ENCODE assay signal across 27 cellular contexts in genomic region chr1:240607006-240607405, GRCh38. TPM values are rescaled to one million over a fixed set of nuclear protein-coding genes. Genes with fewer than 3 reads are reported as not detected.
"Had no signal": no experiment of that assay in that cellular context is flagged by ENCODE, and none has a peak within 500 bp of the region (broad histone marks: within the 10 kb centered on the region; RNA-seq: fewer than 3 reads in every experiment).

No MANE protein-coding gene starts in this region.

- H3K4me3 Mint-ChIP-seq: endodermal cell; naive thymus-derived CD4-positive, alpha-beta T cell; nephron progenitor cell; stimulated activated memory B cell treated with anti-CD40 and anti-IgM and Interleukin-4, amounts not matched to agents 10 μg/mL and 1 μg/mL and 100 μg/mL, for 72 hours; stimulated activated naive CD8-positive, alpha-beta T cell treated with anti-CD3 and anti-CD28 coated beads, Interleukin-15, Interleukin-2, amounts not matched to agents 100 ng/mL and 50 ng/mL, for 24 hours had no signal

- H3K9ac ChIP-seq: parathyroid adenoma had no signal

- H3K9me3 ChIP-seq: prostate gland, spleen, tibial artery, upper lobe of right lung, vagina had no signal

- H3K27ac ChIP-seq: hepatocyte, parathyroid adenoma, prostate gland, spleen, tibial artery, upper lobe of right lung, vagina had no signal

- H3K4me2 ChIP-seq: hepatocyte had no signal

- H3K27me3 ChIP-seq: vagina had no signal

- H3K4me1 ChIP-seq: parathyroid adenoma, prostate gland, upper lobe of right lung, vagina had no signal

- H2AFZ ChIP-seq: hepatocyte, parathyroid adenoma had no signal

- DNase-seq: dermis blood vessel endothelial cell; endodermal cell; erythroblast; foreskin melanocyte; head of caudate nucleus; kidney; left cardiac atrium; left ventricle myocardium superior; mesenchymal stem cell; naive thymus-derived CD4-positive, alpha-beta T cell; nephron progenitor cell; spleen; stimulated activated CD4-positive, alpha-beta T cell treated with anti-CD3 and anti-CD28 coated beads, Interleukin-15, amount 100 ng/mL, for 24 hours; stimulated activated CD4-positive, alpha-beta T cell treated with anti-CD3 and anti-CD28 coated beads, Interleukin-1b, Interleukin-23, amount 100 ng/mL, for 48 hours; stimulated activated CD4-positive, alpha-beta T cell treated with anti-CD3 and anti-CD28 coated beads, Interleukin-4, amount 100 ng/mL, for 24 hours; tibial artery; upper lobe of right lung had no signal

- H3K36me3 Mint-ChIP-seq: naive thymus-derived CD4-positive, alpha-beta T cell; stimulated activated memory B cell treated with anti-CD40 and anti-IgM and Interleukin-4, amounts not matched to agents 10 μg/mL and 1 μg/mL and 100 μg/mL, for 72 hours had no signal

- ATAC-seq: left cardiac atrium; left ventricle myocardium superior; naive thymus-derived CD4-positive, alpha-beta T cell; sciatic nerve; stimulated activated memory B cell treated with anti-CD40 and anti-IgM and Interleukin-4, amounts not matched to agents 10 μg/mL and 1 μg/mL and 100 μg/mL, for 72 hours; upper lobe of right lung had no signal

- H3K4me3 ChIP-seq: hepatocyte, lung, prostate gland, spleen, tibial artery, upper lobe of right lung, vagina had no signal

- H3K27ac Mint-ChIP-seq: endodermal cell; naive thymus-derived CD4-positive, alpha-beta T cell; nephron progenitor cell; stimulated activated memory B cell treated with anti-CD40 and anti-IgM and Interleukin-4, amounts not matched to agents 10 μg/mL and 1 μg/mL and 100 μg/mL, for 72 hours; stimulated activated naive CD8-positive, alpha-beta T cell treated with anti-CD3 and anti-CD28 coated beads, Interleukin-15, Interleukin-2, amounts not matched to agents 100 ng/mL and 50 ng/mL, for 24 hours had no signal

- H3K36me3 ChIP-seq: prostate gland, spleen, tibial artery, upper lobe of right lung, vagina had no signal

RNA-seq across cellular contexts. Expression of gene GREM2, which starts 4.9 kb away (rescaled TPM):
- total RNA-seq: dermis blood vessel endothelial cell, endothelial cell of umbilical vein, left cardiac atrium, left ventricle myocardium superior, renal cortical epithelial cell had no signal
- polyA plus RNA-seq: endothelial cell of umbilical vein had no signal
